In genomic region chr3:9749333-9749662, GRCh38 we compare ENCODE assay signal across 8 cellular contexts. TPM values are rescaled to one million over a fixed set of nuclear protein-coding genes. Genes with fewer than 3 reads are reported as not detected.
DNase-seq lines count a peak whose midpoint lies in the region; ATAC-seq, FAIRE-seq and TF ChIP-seq lines count a peak whose summit lies in the region.

No MANE protein-coding gene starts in this region.

- peaks cover 13% of the 10 kb centered on the region; the same call in 2 of the 3 replicates for H3K4me1 ChIP-seq in A549
- no peaks in the 10 kb centered on the region for H3K4me1 ChIP-seq in HUES64 (ENCODE audit: insufficient read depth, low read length)
- peaks cover 19% of the 10 kb centered on the region for H3K4me1 ChIP-seq in mucosa of descending colon (ENCODE audit: low read depth)

- DNase-seq in A549 (ENCODE audit: low read depth in 1 of 2, low spot score in 1 of 2), result peak in 1 of 2 experiments; percentile 26
- no peak for DNase-seq in cardiac fibroblast (ENCODE audit: low read depth in 2 of 2)
- no peak for DNase-seq in mucosa of descending colon
- no peak for DNase-seq in NK-92 treated with Interleukin-12 subunit alpha and Interleukin-12 subunit beta, amount 100 ng/mL, for 24 hours (lab: John Stamatoyannopoulos, UW)
- DNase-seq in middle frontal gyrus (ENCODE audit: extremely low spot score, low spot score), result no peak

- peak overlapping the region; percentile 95 to 97 for H3K27ac ChIP-seq in A549
- H3K27ac ChIP-seq in HUES64 (ENCODE audit: low read depth, low read length), result peak overlapping the region; percentile 84

- WGBS in A549 (ENCODE audit: missing lambda C conversion rate), result 8% methylated on average over 10 of the region's 21 CpGs
- 8% methylated on average over 21 of the region's 21 CpGs for WGBS in HUES64

- peak overlapping the region; percentile 91 for H3K4me2 ChIP-seq in A549

- H3K9ac ChIP-seq in HUES64 (ENCODE audit: low read depth, low read length), result peak overlapping the region; percentile 82

- no peak for TF ChIP-seq EP300 in A549 (IDR thresholded peaks at IDR 0.05)

- H3K27me3 ChIP-seq in HUES64 (ENCODE audit: insufficient read depth, low read length), result no peaks in the 10 kb centered on the region

- TF ChIP-seq CTCF in A549 (IDR thresholded peaks at IDR 0.05), result no peak
- no peak for TF ChIP-seq CTCF in cardiac fibroblast (IDR thresholded peaks at IDR 0.05; ENCODE audit: low read depth, low read length)
- no peak for TF ChIP-seq CTCF in mucosa of descending colon (IDR thresholded peaks at IDR 0.05)

- FAIRE-seq in A549 (lab: Jason Lieb, UNC), result no peak

- intact Hi-C loops in mucosa of descending colon (cut with DNase I, micrococcal nuclease), result no loop called here

- H3K9me3 ChIP-seq in A549 (no peaks in the 10 kb centered on the region), HUES64 (ENCODE audit: insufficient read depth, low read depth, low read length) (no peaks in the 10 kb centered on the region), mucosa of descending colon (no peaks in the 10 kb centered on the region)

- CTCF ChIA-PET in A549 (lab: Yijun Ruan, JAX), result interaction anchor here (0.8 to 4.9 kb wide), 11 partner anchors 10 to 396 kb away, joined by 3 to 22 read pairs (median 4); partner anchors contain the start of genes BRPF1 and CAMK1

- POLR2A ChIA-PET in A549 (lab: Yijun Ruan, JAX), result interaction anchor here (0.8 to 1.9 kb wide), 7 partner anchors 12 to 386 kb away, joined by 3 to 17 read pairs (median 4); partner anchors contain the start of genes ARPC4, BRPF1, CAMK1 and MTMR14

- H3K4me3 ChIP-seq in A549 (peak overlapping the region; percentile 72), HUES64 (ENCODE audit: low read length) (peak overlapping the region; percentile 62), cardiac fibroblast (replicated peaks in 1 of 2; ENCODE audit: low read depth in 2 of 2, low read length in 2 of 2) (peak overlapping the region; percentile 71 to 82), mucosa of descending colon (peak overlapping the region; percentile 30)

- H3K36me3 ChIP-seq in HUES64 (ENCODE audit: insufficient read depth, low read length) (peaks cover 74% of the 10 kb centered on the region), mucosa of descending colon (ENCODE audit: low read depth) (peaks cover 7% of the 10 kb centered on the region)

- TF ChIP-seq RAD21 in A549 (conservative IDR thresholded peaks at IDR 0.05 in 1 of 2, IDR thresholded peaks at IDR 0.05 in 1 of 2), result no peak

- TF ChIP-seq POLR2A in A549 (IDR thresholded peaks at IDR 0.05; ENCODE audit: low read length), result no peak

- ATAC-seq in A549 (peak; percentile 58 to 61), mucosa of descending colon (no peak), GM21423 (IDR thresholded peaks at IDR 0.05; ENCODE audit: unreplicated experiment) (no peak), GM19395 (IDR thresholded peaks at IDR 0.05; ENCODE audit: unreplicated experiment) (no peak)

TF ChIP-seq in A549, 52 proteins besides CTCF, POLR2A, EP300 and RAD21:
- TF ChIP-seq SREBF2 (IDR thresholded peaks at IDR 0.05), result no peak
- TF ChIP-seq BCL3 (IDR thresholded peaks at IDR 0.05), result no peak
TF ChIP-seq in A549: peak in this region for 0.

RNA-seq across cellular contexts. Expression of gene OGG1, which starts 0.5 kb away (rescaled TPM):
- 21.2 and 21.6 TPM in 2 replicates for polyA plus RNA-seq in A549 (2011; rRNA removed)
- polyA plus RNA-seq in A549 (2012; cell fraction: cytosol; rRNA removed), result 25.9 and 30.9 TPM in 2 replicates
- polyA plus RNA-seq in A549 (2012; cell fraction: nucleus; rRNA removed), result 27.7 and 29.5 TPM in 2 replicates
- 17.2 to 20.0 TPM (median 18.1 TPM) in 3 replicates for polyA plus RNA-seq in A549 (2017; fragmentation: RNase III; extraction: RNeasy Plus Mini Kit Qiagen cat#74134 plus additional on column Dnase treatment)
- 49.8 and 52.6 TPM in 2 replicates for polyA minus RNA-seq in A549 (2011; rRNA and poly(A)+ RNA removed)
- polyA plus RNA-seq in HUES64 (2013, experiment 1 of 2), result 25.6 TPM
- 21.8 TPM for polyA plus RNA-seq in HUES64 (2013, experiment 2 of 2)
- total RNA-seq in mucosa of descending colon, result 10 to 100 TPM; 23.3 to 33.0 (median 28.6) TPM

RNA-seq across cellular contexts. Expression of gene BRPF1, which starts 17.8 kb away (rescaled TPM):
- polyA plus RNA-seq in A549 (2011; rRNA removed) (8.6 and 10.1 TPM in 2 replicates), A549 (2017; fragmentation: RNase III; extraction: RNeasy Plus Mini Kit Qiagen cat#74134 plus additional on column Dnase treatment) (11.9 to 12.4 TPM (median 12.1 TPM) in 3 replicates)
- 15.7 and 17.4 TPM in 2 replicates for polyA plus RNA-seq in A549 (2012; cell fraction: cytosol; rRNA removed)
- 35.8 and 42.1 TPM in 2 replicates for polyA plus RNA-seq in A549 (2012; cell fraction: nucleus; rRNA removed)
- polyA minus RNA-seq in A549 (2011; rRNA and poly(A)+ RNA removed), result 19.0 and 20.4 TPM in 2 replicates
- polyA plus RNA-seq in HUES64 (2013, experiment 1 of 2), result 14.9 TPM
- polyA plus RNA-seq in HUES64 (2013, experiment 2 of 2), result 16.9 TPM
- 10 to 100 TPM; 14.3 to 23.7 (median 15.6) TPM for total RNA-seq in mucosa of descending colon

RNA-seq across cellular contexts. Expression of gene CAMK1, which starts 20.4 kb away (rescaled TPM):
- polyA plus RNA-seq in A549 (2011; rRNA removed) (13.5 and 16.0 TPM in 2 replicates), A549 (2017; fragmentation: RNase III; extraction: RNeasy Plus Mini Kit Qiagen cat#74134 plus additional on column Dnase treatment) (15.6 to 16.1 TPM (median 15.9 TPM) in 3 replicates)
- 22.5 and 26.5 TPM in 2 replicates for polyA plus RNA-seq in A549 (2012; cell fraction: cytosol; rRNA removed)
- polyA plus RNA-seq in A549 (2012; cell fraction: nucleus; rRNA removed), result 20.9 and 21.9 TPM in 2 replicates
- polyA minus RNA-seq in A549 (2011; rRNA and poly(A)+ RNA removed), result 11.0 TPM in 2 replicates
- 8.6 TPM for polyA plus RNA-seq in HUES64 (2013, experiment 1 of 2)
- polyA plus RNA-seq in HUES64 (2013, experiment 2 of 2), result 10.7 TPM
- 10 to 100 TPM in 2 of 3 donors, 1 to 10 TPM in 1; 5.7 to 35.8 (median 10.1) TPM for total RNA-seq in mucosa of descending colon

RNA-seq across cellular contexts. Expression of gene TADA3, which starts 43.0 kb away (rescaled TPM):
- polyA plus RNA-seq in A549 (2011; rRNA removed) (42.6 and 49.2 TPM in 2 replicates), A549 (2017; fragmentation: RNase III; extraction: RNeasy Plus Mini Kit Qiagen cat#74134 plus additional on column Dnase treatment) (44.3 to 53.6 TPM (median 50.3 TPM) in 3 replicates)
- polyA plus RNA-seq in A549 (2012; cell fraction: cytosol; rRNA removed), result 50.2 and 57.1 TPM in 2 replicates
- 36.8 and 43.0 TPM in 2 replicates for polyA plus RNA-seq in A549 (2012; cell fraction: nucleus; rRNA removed)
- 46.9 and 52.3 TPM in 2 replicates for polyA minus RNA-seq in A549 (2011; rRNA and poly(A)+ RNA removed)
- 56.4 TPM for polyA plus RNA-seq in HUES64 (2013, experiment 1 of 2)
- 62.4 TPM for polyA plus RNA-seq in HUES64 (2013, experiment 2 of 2)
- 10 to 100 TPM; 63.0 to 66.1 (median 63.2) TPM for total RNA-seq in mucosa of descending colon

RNA-seq across cellular contexts. Expression of gene ARPC4, which starts 43.6 kb away (rescaled TPM):
- polyA plus RNA-seq in A549 (2011; rRNA removed), result 126 and 140 TPM in 2 replicates
- 152 and 172 TPM in 2 replicates for polyA plus RNA-seq in A549 (2012; cell fraction: cytosol; rRNA removed)
- 80.9 and 87.3 TPM in 2 replicates for polyA plus RNA-seq in A549 (2012; cell fraction: nucleus; rRNA removed)
- 292 to 310 TPM (median 298 TPM) in 3 replicates for polyA plus RNA-seq in A549 (2017; fragmentation: RNase III; extraction: RNeasy Plus Mini Kit Qiagen cat#74134 plus additional on column Dnase treatment)
- polyA minus RNA-seq in A549 (2011; rRNA and poly(A)+ RNA removed), result 124 and 133 TPM in 2 replicates
- polyA plus RNA-seq in HUES64 (2013, experiment 1 of 2), result 154 TPM
- 141 TPM for polyA plus RNA-seq in HUES64 (2013, experiment 2 of 2)
- 100 to 1,000 TPM; 154 to 219 (median 212) TPM for total RNA-seq in mucosa of descending colon

Comparison
In these comparisons a context has a peak if more than half of its experiments do, and no peak if none do; other contexts are left out.
1. ATAC-seq: peak in A549 (2 of 2); none in mucosa of descending colon (single experiment), GM21423 (single experiment) and GM19395 (single experiment).
2. Peak in every context shown above with its lines, with median percentiles within 50 percentile points of each other: H3K4me3 ChIP-seq.